Comparison of ENCODE assay signal across 22 cellular contexts in genomic region chr9:23526806-23527205, GRCh38.
"Had no signal": no experiment of that assay in that cellular context is flagged by ENCODE, and none has a peak within 500 bp of the region (broad histone marks: within the 10 kb centered on the region; RNA-seq: fewer than 3 reads in every experiment).

No MANE protein-coding gene starts in this region.

- H3K4me1 ChIP-seq: esophagus squamous epithelium, lower lobe of right lung, testis had no signal

- DNase-seq: activated CD4-positive, alpha-beta memory T cell treated with anti-CD3 and anti-CD28 coated beads, Interleukin-2, amount 10 ng/mL, durations not matched to agents 7 days and 5 days; activated CD4-positive, alpha-beta T cell treated with anti-CD3 and anti-CD28 coated beads for 48 hours; activated effector memory CD4-positive, alpha-beta T cell treated with anti-CD3 and anti-CD28 coated beads, Interleukin-2, amount 50 U/mL, for 16 hours; activated naive CD4-positive, alpha-beta T cell treated with anti-CD3 and anti-CD28 coated beads, Interleukin-2, amount 10 ng/mL, durations not matched to agents 7 days and 5 days; activated T-cell treated with anti-CD3 and anti-CD28 coated beads for 4 hours; caudate nucleus; dermis blood vessel endothelial cell; effector memory CD4-positive, alpha-beta T cell; esophagus squamous epithelium; heart left ventricle; kidney; lower lobe of right lung; naive thymus-derived CD4-positive, alpha-beta T cell; posterior cingulate gyrus; stimulated activated CD4-positive, alpha-beta T cell treated with anti-CD3 and anti-CD28 coated beads, Interleukin-2, amount 100 ng/mL, for 48 hours; stimulated activated CD8-positive, alpha-beta memory T cell treated with anti-CD3 and anti-CD28 coated beads, Interleukin-4, amount 100 ng/mL, for 48 hours; stimulated activated naive B cell treated with anti-CD40 and anti-IgM and Interleukin-4, amounts not matched to agents 10 μg/mL and 1 μg/mL and 100 μg/mL, for 72 hours; testis had no signal

- H3K36me3 Mint-ChIP-seq: activated naive CD4-positive, alpha-beta T cell treated with anti-CD3 and anti-CD28 coated beads, Interleukin-2, amount 10 ng/mL, durations not matched to agents 7 days and 5 days; brain; naive thymus-derived CD4-positive, alpha-beta T cell; stimulated activated naive B cell treated with anti-CD40 and anti-IgM and Interleukin-4, amounts not matched to agents 10 μg/mL and 1 μg/mL and 100 μg/mL, for 72 hours; type B pancreatic cell had no signal

- H3K27ac ChIP-seq: esophagus squamous epithelium, heart left ventricle, lower lobe of right lung, testis had no signal

- H3K4me1 Mint-ChIP-seq: activated CD4-positive, alpha-beta memory T cell treated with anti-CD3 and anti-CD28 coated beads, Interleukin-2, amount 10 ng/mL, durations not matched to agents 7 days and 5 days; activated naive CD4-positive, alpha-beta T cell treated with anti-CD3 and anti-CD28 coated beads, Interleukin-2, amount 10 ng/mL, durations not matched to agents 7 days and 5 days; brain; naive thymus-derived CD4-positive, alpha-beta T cell; stimulated activated naive B cell treated with anti-CD40 and anti-IgM and Interleukin-4, amounts not matched to agents 10 μg/mL and 1 μg/mL and 100 μg/mL, for 72 hours had no signal

- H3K27me3 Mint-ChIP-seq: activated CD4-positive, alpha-beta memory T cell treated with anti-CD3 and anti-CD28 coated beads, Interleukin-2, amount 10 ng/mL, durations not matched to agents 7 days and 5 days; activated naive CD4-positive, alpha-beta T cell treated with anti-CD3 and anti-CD28 coated beads, Interleukin-2, amount 10 ng/mL, durations not matched to agents 7 days and 5 days; naive thymus-derived CD4-positive, alpha-beta T cell; stimulated activated naive B cell treated with anti-CD40 and anti-IgM and Interleukin-4, amounts not matched to agents 10 μg/mL and 1 μg/mL and 100 μg/mL, for 72 hours; type B pancreatic cell had no signal

- H3K9me3 ChIP-seq: testis had no signal

- H3K4me3 ChIP-seq: esophagus squamous epithelium, heart left ventricle, lower lobe of right lung, testis had no signal

- H3K27ac Mint-ChIP-seq: activated CD4-positive, alpha-beta memory T cell treated with anti-CD3 and anti-CD28 coated beads, Interleukin-2, amount 10 ng/mL, durations not matched to agents 7 days and 5 days; activated naive CD4-positive, alpha-beta T cell treated with anti-CD3 and anti-CD28 coated beads, Interleukin-2, amount 10 ng/mL, durations not matched to agents 7 days and 5 days; brain; naive thymus-derived CD4-positive, alpha-beta T cell; stimulated activated naive B cell treated with anti-CD40 and anti-IgM and Interleukin-4, amounts not matched to agents 10 μg/mL and 1 μg/mL and 100 μg/mL, for 72 hours; T-helper 1 cell treated with Interleukin-12 subunit alpha and Interleukin-12 subunit beta and Interleukin-4 antibody, amounts not matched to agents 30 μg/mL and 1 μg/mL, for 36 hours; type B pancreatic cell had no signal

- H3K4me3 Mint-ChIP-seq: activated CD4-positive, alpha-beta memory T cell treated with anti-CD3 and anti-CD28 coated beads, Interleukin-2, amount 10 ng/mL, durations not matched to agents 7 days and 5 days; activated naive CD4-positive, alpha-beta T cell treated with anti-CD3 and anti-CD28 coated beads, Interleukin-2, amount 10 ng/mL, durations not matched to agents 7 days and 5 days; brain; naive thymus-derived CD4-positive, alpha-beta T cell; neural crest cell; stimulated activated naive B cell treated with anti-CD40 and anti-IgM and Interleukin-4, amounts not matched to agents 10 μg/mL and 1 μg/mL and 100 μg/mL, for 72 hours; T-helper 1 cell treated with Interleukin-12 subunit alpha and Interleukin-12 subunit beta and Interleukin-4 antibody, amounts not matched to agents 30 μg/mL and 1 μg/mL, for 36 hours; type B pancreatic cell had no signal

- H3K36me3 ChIP-seq: esophagus squamous epithelium, heart left ventricle, lower lobe of right lung had no signal

- H3K27me3 ChIP-seq: esophagus squamous epithelium, testis had no signal
